ENCODE assay signal across 2 cellular contexts in the genomic region with DNA sequence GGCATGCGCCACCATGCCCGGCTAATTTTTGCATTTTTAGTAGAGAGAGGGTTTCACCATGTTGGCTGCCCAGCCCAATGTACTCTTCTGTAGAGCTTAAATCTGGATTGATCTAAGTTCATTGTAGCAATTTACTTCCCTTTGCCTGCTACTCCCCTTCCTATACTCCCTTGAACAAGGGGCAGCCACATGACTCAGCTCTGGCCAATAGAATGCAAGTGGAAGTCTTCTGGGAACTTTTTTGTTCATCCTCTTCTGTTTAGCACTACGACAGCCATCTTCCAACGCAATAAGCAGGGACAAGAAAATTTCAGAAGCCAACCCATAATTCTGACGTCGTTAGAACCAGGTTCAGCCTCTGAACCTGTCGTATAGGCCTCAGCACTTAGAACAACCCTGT.
TF ChIP-seq lines count a peak whose summit lies in the region.

No MANE protein-coding gene starts in this region.

TF ChIP-seq in GM23338, 12 proteins besides CTCF, POLR2A, EP300 and RAD21:
- TF ChIP-seq, protein P1, sequence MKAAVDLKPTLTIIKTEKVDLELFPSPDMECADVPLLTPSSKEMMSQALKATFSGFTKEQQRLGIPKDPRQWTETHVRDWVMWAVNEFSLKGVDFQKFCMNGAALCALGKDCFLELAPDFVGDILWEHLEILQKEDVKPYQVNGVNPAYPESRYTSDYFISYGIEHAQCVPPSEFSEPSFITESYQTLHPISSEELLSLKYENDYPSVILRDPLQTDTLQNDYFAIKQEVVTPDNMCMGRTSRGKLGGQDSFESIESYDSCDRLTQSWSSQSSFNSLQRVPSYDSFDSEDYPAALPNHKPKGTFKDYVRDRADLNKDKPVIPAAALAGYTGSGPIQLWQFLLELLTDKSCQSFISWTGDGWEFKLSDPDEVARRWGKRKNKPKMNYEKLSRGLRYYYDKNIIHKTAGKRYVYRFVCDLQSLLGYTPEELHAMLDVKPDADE (IDR thresholded peaks at IDR 0.05) = no peak
- TF ChIP-seq STAT1 (IDR thresholded peaks at IDR 0.05; ENCODE audit: unreplicated experiment) = no peak
- TF ChIP-seq ZNF114 (CRISPR knock-in tag; IDR thresholded peaks at IDR 0.05) = no peak

TF ChIP-seq in K562, 482 proteins besides CTCF, POLR2A, EP300 and RAD21:
- TF ChIP-seq NFYB (IDR thresholded peaks at IDR 0.05; ENCODE audit: extremely low read depth, insufficient read length) = peak; percentile 58
- TF ChIP-seq NR4A1 (CRISPR knock-in tag; IDR thresholded peaks at IDR 0.05) = no peak
- no peak for TF ChIP-seq NR4A1 (tag; IDR thresholded peaks at IDR 0.05)
- no peak for TF ChIP-seq RBFOX2 (IDR thresholded peaks at IDR 0.05; ENCODE audit: low read depth, low read length)
- TF ChIP-seq CREM (IDR thresholded peaks at IDR 0.05; ENCODE audit: low read depth) = no peak
